Comparison of ENCODE assay signal across 2 cellular contexts in the genomic region with DNA sequence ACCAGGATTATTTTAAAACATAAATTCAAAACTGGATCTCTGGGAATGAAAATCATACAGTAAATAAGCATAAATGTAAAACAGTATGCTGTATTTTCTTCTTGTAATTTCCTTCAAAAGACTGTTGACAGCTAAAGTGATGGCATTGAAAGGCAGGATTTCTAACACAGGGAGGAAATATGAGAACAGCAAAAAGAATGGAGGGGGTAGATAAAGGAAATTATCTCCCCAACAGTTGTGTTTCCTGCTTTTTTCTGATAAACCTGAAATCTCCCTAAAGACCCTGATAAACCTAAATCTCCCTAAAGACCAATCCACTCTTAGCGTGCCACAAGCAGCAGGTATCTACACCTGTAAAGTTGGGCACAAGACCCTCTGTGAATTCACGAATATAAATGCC.
TF ChIP-seq lines count a peak whose summit lies in the region.

No MANE protein-coding gene starts in this region.

TF ChIP-seq in GM23338, 12 proteins besides CTCF, POLR2A, EP300 and RAD21:
- TF ChIP-seq EZH2phosphoT487 (IDR thresholded peaks at IDR 0.05; ENCODE audit: unreplicated experiment): no peak
- TF ChIP-seq POLR2AphosphoS5 (IDR thresholded peaks at IDR 0.05; ENCODE audit: low read depth): no peak
- TF ChIP-seq, protein P1, sequence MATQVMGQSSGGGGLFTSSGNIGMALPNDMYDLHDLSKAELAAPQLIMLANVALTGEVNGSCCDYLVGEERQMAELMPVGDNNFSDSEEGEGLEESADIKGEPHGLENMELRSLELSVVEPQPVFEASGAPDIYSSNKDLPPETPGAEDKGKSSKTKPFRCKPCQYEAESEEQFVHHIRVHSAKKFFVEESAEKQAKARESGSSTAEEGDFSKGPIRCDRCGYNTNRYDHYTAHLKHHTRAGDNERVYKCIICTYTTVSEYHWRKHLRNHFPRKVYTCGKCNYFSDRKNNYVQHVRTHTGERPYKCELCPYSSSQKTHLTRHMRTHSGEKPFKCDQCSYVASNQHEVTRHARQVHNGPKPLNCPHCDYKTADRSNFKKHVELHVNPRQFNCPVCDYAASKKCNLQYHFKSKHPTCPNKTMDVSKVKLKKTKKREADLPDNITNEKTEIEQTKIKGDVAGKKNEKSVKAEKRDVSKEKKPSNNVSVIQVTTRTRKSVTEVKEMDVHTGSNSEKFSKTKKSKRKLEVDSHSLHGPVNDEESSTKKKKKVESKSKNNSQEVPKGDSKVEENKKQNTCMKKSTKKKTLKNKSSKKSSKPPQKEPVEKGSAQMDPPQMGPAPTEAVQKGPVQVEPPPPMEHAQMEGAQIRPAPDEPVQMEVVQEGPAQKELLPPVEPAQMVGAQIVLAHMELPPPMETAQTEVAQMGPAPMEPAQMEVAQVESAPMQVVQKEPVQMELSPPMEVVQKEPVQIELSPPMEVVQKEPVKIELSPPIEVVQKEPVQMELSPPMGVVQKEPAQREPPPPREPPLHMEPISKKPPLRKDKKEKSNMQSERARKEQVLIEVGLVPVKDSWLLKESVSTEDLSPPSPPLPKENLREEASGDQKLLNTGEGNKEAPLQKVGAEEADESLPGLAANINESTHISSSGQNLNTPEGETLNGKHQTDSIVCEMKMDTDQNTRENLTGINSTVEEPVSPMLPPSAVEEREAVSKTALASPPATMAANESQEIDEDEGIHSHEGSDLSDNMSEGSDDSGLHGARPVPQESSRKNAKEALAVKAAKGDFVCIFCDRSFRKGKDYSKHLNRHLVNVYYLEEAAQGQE (IDR thresholded peaks at IDR 0.05; ENCODE audit: unreplicated experiment): no peak
- TF ChIP-seq, protein P2, sequence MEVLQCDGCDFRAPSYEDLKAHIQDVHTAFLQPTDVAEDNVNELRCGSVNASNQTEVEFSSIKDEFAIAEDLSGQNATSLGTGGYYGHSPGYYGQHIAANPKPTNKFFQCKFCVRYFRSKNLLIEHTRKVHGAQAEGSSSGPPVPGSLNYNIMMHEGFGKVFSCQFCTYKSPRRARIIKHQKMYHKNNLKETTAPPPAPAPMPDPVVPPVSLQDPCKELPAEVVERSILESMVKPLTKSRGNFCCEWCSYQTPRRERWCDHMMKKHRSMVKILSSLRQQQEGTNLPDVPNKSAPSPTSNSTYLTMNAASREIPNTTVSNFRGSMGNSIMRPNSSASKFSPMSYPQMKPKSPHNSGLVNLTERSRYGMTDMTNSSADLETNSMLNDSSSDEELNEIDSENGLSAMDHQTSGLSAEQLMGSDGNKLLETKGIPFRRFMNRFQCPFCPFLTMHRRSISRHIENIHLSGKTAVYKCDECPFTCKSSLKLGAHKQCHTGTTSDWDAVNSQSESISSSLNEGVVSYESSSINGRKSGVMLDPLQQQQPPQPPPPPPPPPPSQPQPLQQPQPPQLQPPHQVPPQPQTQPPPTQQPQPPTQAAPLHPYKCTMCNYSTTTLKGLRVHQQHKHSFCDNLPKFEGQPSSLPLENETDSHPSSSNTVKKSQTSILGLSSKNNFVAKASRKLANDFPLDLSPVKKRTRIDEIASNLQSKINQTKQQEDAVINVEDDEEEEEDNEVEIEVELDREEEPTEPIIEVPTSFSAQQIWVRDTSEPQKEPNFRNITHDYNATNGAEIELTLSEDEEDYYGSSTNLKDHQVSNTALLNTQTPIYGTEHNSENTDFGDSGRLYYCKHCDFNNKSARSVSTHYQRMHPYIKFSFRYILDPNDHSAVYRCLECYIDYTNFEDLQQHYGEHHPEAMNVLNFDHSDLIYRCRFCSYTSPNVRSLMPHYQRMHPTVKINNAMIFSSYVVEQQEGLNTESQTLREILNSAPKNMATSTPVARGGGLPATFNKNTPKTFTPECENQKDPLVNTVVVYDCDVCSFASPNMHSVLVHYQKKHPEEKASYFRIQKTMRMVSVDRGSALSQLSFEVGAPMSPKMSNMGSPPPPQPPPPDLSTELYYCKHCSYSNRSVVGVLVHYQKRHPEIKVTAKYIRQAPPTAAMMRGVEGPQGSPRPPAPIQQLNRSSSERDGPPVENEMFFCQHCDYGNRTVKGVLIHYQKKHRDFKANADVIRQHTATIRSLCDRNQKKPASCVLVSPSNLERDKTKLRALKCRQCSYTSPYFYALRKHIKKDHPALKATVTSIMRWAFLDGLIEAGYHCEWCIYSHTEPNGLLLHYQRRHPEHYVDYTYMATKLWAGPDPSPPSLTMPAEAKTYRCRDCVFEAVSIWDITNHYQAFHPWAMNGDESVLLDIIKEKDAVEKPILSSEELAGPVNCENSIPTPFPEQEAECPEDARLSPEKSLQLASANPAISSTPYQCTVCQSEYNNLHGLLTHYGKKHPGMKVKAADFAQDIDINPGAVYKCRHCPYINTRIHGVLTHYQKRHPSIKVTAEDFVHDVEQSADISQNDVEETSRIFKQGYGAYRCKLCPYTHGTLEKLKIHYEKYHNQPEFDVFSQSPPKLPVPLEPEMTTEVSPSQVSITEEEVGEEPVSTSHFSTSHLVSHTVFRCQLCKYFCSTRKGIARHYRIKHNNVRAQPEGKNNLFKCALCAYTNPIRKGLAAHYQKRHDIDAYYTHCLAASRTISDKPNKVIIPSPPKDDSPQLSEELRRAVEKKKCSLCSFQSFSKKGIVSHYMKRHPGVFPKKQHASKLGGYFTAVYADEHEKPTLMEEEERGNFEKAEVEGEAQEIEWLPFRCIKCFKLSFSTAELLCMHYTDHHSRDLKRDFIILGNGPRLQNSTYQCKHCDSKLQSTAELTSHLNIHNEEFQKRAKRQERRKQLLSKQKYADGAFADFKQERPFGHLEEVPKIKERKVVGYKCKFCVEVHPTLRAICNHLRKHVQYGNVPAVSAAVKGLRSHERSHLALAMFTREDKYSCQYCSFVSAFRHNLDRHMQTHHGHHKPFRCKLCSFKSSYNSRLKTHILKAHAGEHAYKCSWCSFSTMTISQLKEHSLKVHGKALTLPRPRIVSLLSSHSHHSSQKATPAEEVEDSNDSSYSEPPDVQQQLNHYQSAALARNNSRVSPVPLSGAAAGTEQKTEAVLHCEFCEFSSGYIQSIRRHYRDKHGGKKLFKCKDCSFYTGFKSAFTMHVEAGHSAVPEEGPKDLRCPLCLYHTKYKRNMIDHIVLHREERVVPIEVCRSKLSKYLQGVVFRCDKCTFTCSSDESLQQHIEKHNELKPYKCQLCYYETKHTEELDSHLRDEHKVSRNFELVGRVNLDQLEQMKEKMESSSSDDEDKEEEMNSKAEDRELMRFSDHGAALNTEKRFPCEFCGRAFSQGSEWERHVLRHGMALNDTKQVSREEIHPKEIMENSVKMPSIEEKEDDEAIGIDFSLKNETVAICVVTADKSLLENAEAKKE (CRISPR knock-in tag; IDR thresholded peaks at IDR 0.05): no peak
- no peak for TF ChIP-seq EZH2 (IDR thresholded peaks at IDR 0.05; ENCODE audit: low read depth, unreplicated experiment)
- no peak for TF ChIP-seq NANOG (IDR thresholded peaks at IDR 0.05; ENCODE audit: borderline replicate concordance)

TF ChIP-seq in K562, 482 proteins besides CTCF, POLR2A, EP300 and RAD21 (continues in another document):
- TF ChIP-seq FOXM1 (IDR thresholded peaks at IDR 0.05; ENCODE audit: low read depth) (peak; percentile 77), FOXM1 (CRISPR knock-in tag; IDR thresholded peaks at IDR 0.05; ENCODE audit: low read depth) (no peak), MAZ (CRISPR knock-in tag; conservative IDR thresholded peaks at IDR 0.05 in 1 of 2, IDR thresholded peaks at IDR 0.05 in 1 of 2) (0 out of 4 replicates have a peak, but pooled peaks of 1 of the 2 experiments have one; percentile 29), DPF2 (IDR thresholded peaks at IDR 0.05) (peak; percentile 82), TRIM24 (IDR thresholded peaks at IDR 0.05) (peak; percentile 39 to 78; a peak in 2 of 4 replicates), MEF2A (IDR thresholded peaks at IDR 0.05; ENCODE audit: control insufficient read depth, low read depth, low read length) (no peak), STAT5A (IDR thresholded peaks at IDR 0.05; ENCODE audit: borderline replicate concordance, low read length) (peak; percentile 59), ETV6 (IDR thresholded peaks at IDR 0.05; ENCODE audit: borderline replicate concordance in 1 of 2, low read depth in 2 of 2, low read length in 1 of 2) (no peak), ETV6 (CRISPR knock-in tag; IDR thresholded peaks at IDR 0.05; ENCODE audit: borderline replicate concordance) (no peak), ETS2 (tag; IDR thresholded peaks at IDR 0.05; ENCODE audit: borderline replicate concordance, poor library complexity, severe bottlenecking) (no peak), MTA2 (IDR thresholded peaks at IDR 0.05; ENCODE audit: low read depth) (peak; percentile 69), TEAD4 (IDR thresholded peaks at IDR 0.05; ENCODE audit: low read length) (peak; percentile 88), TEAD4 (CRISPR knock-in tag; IDR thresholded peaks at IDR 0.05; ENCODE audit: borderline replicate concordance) (no peak), BRD4 (IDR thresholded peaks at IDR 0.05) (no peak), MAFG (tag; conservative IDR thresholded peaks at IDR 0.05) (no peak), GABPB2 (CRISPR knock-in tag; conservative IDR thresholded peaks at IDR 0.05) (no peak), ZNF282 (CRISPR knock-in tag; IDR thresholded peaks at IDR 0.05) (no peak), MEF2D (tag; conservative IDR thresholded peaks at IDR 0.05; ENCODE audit: low read depth) (no peak), HMGN3 (IDR thresholded peaks at IDR 0.05; ENCODE audit: borderline replicate concordance, extremely low read depth, insufficient read length, low read depth, low read length) (peak; percentile 35), MEIS2 (IDR thresholded peaks at IDR 0.05; ENCODE audit: partially characterized antibody) (peak; percentile 84), PCBP2 (IDR thresholded peaks at IDR 0.05; ENCODE audit: low read depth, low read length, poor library complexity, severe bottlenecking) (no peak), ZNF707 (CRISPR knock-in tag; conservative IDR thresholded peaks at IDR 0.05) (no peak), NEUROD1 (IDR thresholded peaks at IDR 0.05; ENCODE audit: borderline replicate concordance, low read depth, low read length, partially characterized antibody) (no peak), CREBBP (IDR thresholded peaks at IDR 0.05; ENCODE audit: low read depth, low read length) (no peak), KDM1A (IDR thresholded peaks at IDR 0.05) (peak; percentile 77 to 83), SLC30A9 (CRISPR knock-in tag; IDR thresholded peaks at IDR 0.05) (no peak), PML (IDR thresholded peaks at IDR 0.05; ENCODE audit: low read length) (peak; percentile 58; the same call in 1 of the 2 replicates), ZC3H4 (CRISPR knock-in tag; IDR thresholded peaks at IDR 0.05; ENCODE audit: borderline replicate concordance) (no peak), SMAD4 (CRISPR knock-in tag; conservative IDR thresholded peaks at IDR 0.05) (0 out of 2 replicates have a peak, but pooled peaks have one; percentile 32), ZNF668 (CRISPR knock-in tag; IDR thresholded peaks at IDR 0.05) (no peak), SOX6 (IDR thresholded peaks at IDR 0.05) (peak; percentile 79), HDAC3 (IDR thresholded peaks at IDR 0.05; ENCODE audit: borderline replicate concordance, partially characterized antibody) (peak; percentile 35), ELF2 (CRISPR knock-in tag; IDR thresholded peaks at IDR 0.05) (no peak), TCF3 (CRISPR knock-in tag; IDR thresholded peaks at IDR 0.05) (peak; percentile 76), CBFA2T3 (IDR thresholded peaks at IDR 0.05) (peak; percentile 92), TBL1XR1 (IDR thresholded peaks at IDR 0.05; ENCODE audit: low read length in 2 of 2) (peak in 1 of 2 experiments; percentile 61; a peak in 1 of 4 replicates), DMBX1 (CRISPR knock-in tag; IDR thresholded peaks at IDR 0.05; ENCODE audit: borderline replicate concordance) (peak; percentile 33; the same call in 1 of the 2 replicates)
- TF ChIP-seq, protein P3, sequence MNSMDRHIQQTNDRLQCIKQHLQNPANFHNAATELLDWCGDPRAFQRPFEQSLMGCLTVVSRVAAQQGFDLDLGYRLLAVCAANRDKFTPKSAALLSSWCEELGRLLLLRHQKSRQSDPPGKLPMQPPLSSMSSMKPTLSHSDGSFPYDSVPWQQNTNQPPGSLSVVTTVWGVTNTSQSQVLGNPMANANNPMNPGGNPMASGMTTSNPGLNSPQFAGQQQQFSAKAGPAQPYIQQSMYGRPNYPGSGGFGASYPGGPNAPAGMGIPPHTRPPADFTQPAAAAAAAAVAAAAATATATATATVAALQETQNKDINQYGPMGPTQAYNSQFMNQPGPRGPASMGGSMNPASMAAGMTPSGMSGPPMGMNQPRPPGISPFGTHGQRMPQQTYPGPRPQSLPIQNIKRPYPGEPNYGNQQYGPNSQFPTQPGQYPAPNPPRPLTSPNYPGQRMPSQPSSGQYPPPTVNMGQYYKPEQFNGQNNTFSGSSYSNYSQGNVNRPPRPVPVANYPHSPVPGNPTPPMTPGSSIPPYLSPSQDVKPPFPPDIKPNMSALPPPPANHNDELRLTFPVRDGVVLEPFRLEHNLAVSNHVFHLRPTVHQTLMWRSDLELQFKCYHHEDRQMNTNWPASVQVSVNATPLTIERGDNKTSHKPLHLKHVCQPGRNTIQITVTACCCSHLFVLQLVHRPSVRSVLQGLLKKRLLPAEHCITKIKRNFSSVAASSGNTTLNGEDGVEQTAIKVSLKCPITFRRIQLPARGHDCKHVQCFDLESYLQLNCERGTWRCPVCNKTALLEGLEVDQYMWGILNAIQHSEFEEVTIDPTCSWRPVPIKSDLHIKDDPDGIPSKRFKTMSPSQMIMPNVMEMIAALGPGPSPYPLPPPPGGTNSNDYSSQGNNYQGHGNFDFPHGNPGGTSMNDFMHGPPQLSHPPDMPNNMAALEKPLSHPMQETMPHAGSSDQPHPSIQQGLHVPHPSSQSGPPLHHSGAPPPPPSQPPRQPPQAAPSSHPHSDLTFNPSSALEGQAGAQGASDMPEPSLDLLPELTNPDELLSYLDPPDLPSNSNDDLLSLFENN (IDR thresholded peaks at IDR 0.05; ENCODE audit: low read depth in 2 of 2, low read length in 2 of 2): peak in 1 of 2 experiments; percentile 51; a peak in 1 of 4 replicates
- TF ChIP-seq, protein P4, sequence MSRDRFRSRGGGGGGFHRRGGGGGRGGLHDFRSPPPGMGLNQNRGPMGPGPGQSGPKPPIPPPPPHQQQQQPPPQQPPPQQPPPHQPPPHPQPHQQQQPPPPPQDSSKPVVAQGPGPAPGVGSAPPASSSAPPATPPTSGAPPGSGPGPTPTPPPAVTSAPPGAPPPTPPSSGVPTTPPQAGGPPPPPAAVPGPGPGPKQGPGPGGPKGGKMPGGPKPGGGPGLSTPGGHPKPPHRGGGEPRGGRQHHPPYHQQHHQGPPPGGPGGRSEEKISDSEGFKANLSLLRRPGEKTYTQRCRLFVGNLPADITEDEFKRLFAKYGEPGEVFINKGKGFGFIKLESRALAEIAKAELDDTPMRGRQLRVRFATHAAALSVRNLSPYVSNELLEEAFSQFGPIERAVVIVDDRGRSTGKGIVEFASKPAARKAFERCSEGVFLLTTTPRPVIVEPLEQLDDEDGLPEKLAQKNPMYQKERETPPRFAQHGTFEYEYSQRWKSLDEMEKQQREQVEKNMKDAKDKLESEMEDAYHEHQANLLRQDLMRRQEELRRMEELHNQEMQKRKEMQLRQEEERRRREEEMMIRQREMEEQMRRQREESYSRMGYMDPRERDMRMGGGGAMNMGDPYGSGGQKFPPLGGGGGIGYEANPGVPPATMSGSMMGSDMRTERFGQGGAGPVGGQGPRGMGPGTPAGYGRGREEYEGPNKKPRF (IDR thresholded peaks at IDR 0.05; ENCODE audit: low read depth, low read length): no peak
- TF ChIP-seq, protein P5, sequence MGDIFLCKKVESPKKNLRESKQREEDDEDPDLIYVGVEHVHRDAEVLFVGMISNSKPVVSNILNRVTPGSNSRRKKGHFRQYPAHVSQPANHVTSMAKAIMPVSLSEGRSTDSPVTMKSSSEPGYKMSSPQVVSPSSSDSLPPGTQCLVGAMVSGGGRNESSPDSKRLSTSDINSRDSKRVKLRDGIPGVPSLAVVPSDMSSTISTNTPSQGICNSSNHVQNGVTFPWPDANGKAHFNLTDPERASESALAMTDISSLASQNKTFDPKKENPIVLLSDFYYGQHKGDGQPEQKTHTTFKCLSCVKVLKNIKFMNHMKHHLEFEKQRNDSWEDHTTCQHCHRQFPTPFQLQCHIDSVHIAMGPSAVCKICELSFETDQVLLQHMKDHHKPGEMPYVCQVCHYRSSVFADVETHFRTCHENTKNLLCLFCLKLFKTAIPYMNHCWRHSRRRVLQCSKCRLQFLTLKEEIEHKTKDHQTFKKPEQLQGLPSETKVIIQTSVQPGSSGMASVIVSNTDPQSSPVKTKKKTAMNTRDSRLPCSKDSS (IDR thresholded peaks at IDR 0.05; ENCODE audit: low read depth, partially characterized antibody): no peak
